In the genomic region with DNA sequence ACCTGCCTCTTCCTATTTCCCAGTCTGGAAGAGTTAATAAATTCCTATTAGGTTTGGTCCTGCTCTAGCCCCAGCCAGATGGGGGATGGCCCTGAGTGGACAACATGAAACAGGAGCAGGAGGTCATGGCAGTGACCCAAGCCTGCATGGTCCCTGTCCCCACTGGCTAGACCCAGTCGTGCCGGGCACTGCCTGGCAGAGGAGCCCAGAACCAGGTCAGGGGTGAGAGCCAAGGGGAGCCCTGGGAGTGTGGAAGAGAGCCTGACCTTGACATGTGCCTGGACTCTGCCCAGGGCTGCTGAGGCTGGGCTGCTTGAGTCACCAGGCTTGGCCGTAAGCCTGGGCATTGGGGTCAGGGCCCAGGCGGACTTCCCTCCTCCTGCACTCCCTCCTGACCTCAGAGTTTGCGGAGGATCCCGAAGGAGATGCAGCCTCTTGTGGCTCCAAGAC, we compare ENCODE assay signal across 14 cellular contexts. TPM values are rescaled to one million over a fixed set of nuclear protein-coding genes. Genes with fewer than 3 reads are reported as not detected.
DNase-seq lines count a peak whose midpoint lies in the region; ATAC-seq, FAIRE-seq and TF ChIP-seq lines count a peak whose summit lies in the region.
"Had no signal": no experiment of that assay in that cellular context is flagged by ENCODE, and none has a peak within 500 bp of the region (broad histone marks: within the 10 kb centered on the region; RNA-seq: fewer than 3 reads in every experiment).

No MANE protein-coding gene starts in this region.

- H3K9me3 Mint-ChIP-seq in chondrocyte (ENCODE audit: low read depth) = peaks cover 3% of the 10 kb centered on the region

- H3K27ac ChIP-seq in testis = no peak overlapping the region

- FAIRE-seq in H54 (lab: Jason Lieb, UNC) = peak; percentile 89
- FAIRE-seq: D721Med, GM12892 had no signal

- peaks cover 8% of the 10 kb centered on the region for H3K4me1 ChIP-seq in testis

- no peak overlapping the region for H3K4me3 ChIP-seq in testis

- TF ChIP-seq POLR2A in H54 (IDR thresholded peaks at IDR 0.05; ENCODE audit: low read depth, low read length) = no peak
- no peak for TF ChIP-seq POLR2A in testis (IDR thresholded peaks at IDR 0.05)

- H3K4me3 Mint-ChIP-seq in chondrocyte (ENCODE audit: unreplicated experiment) = no peak overlapping the region
- H3K4me3 Mint-ChIP-seq: activated CD8-positive, alpha-beta memory T cell treated with anti-CD3 and anti-CD28 coated beads, Interleukin-2, amount 10 ng/mL, durations not matched to agents 7 days and 5 days had no signal

- no peaks in the 10 kb centered on the region for H3K36me3 ChIP-seq in testis (ENCODE audit: low read depth, missing control alignments)

- no peaks in the 10 kb centered on the region for H3K4me1 Mint-ChIP-seq in chondrocyte (ENCODE audit: low read depth)

- H3K9me3 ChIP-seq in testis = no peaks in the 10 kb centered on the region

- TF ChIP-seq CTCF in chondrocyte (IDR thresholded peaks at IDR 0.05) (no peak), testis (IDR thresholded peaks at IDR 0.05) (no peak)

- 25% methylated on average over 6 of the region's 6 CpGs for WGBS in testis, 2 donors

- intact Hi-C loops in testis (cut with DNase I; ENCODE audit: low total_unique reads) = no loop called here

- no peaks in the 10 kb centered on the region for H3K36me3 Mint-ChIP-seq in chondrocyte (ENCODE audit: low read depth)

- no peak overlapping the region for H3K27ac Mint-ChIP-seq in chondrocyte (ENCODE audit: unreplicated experiment)
- H3K27ac Mint-ChIP-seq: activated CD8-positive, alpha-beta memory T cell treated with anti-CD3 and anti-CD28 coated beads, Interleukin-2, amount 10 ng/mL, durations not matched to agents 7 days and 5 days; T-helper 17 cell had no signal

- peaks cover 39% of the 10 kb centered on the region for H3K27me3 Mint-ChIP-seq in chondrocyte (ENCODE audit: low read depth)

- H3K27me3 ChIP-seq in testis = no peaks in the 10 kb centered on the region

- DNase-seq in H54 (ENCODE audit: insufficient read length, low spot score) (peak; percentile 100), chondrocyte (ENCODE audit: low spot score) (peak; percentile 76), kidney tubule cell (ENCODE audit: low spot score) (peak; percentile 68), testis (peak; percentile 90)
- DNase-seq in stimulated activated CD4-positive, alpha-beta T cell treated with anti-CD3 and anti-CD28 coated beads, Interleukin-2, amount 100 ng/mL, for 24 hours = no peak
- DNase-seq: activated CD8-positive, alpha-beta memory T cell treated with anti-CD3 and anti-CD28 coated beads, Interleukin-2, amount 10 ng/mL, durations not matched to agents 7 days and 5 days; NCI-H1930; T-helper 17 cell had no signal

- ATAC-seq in GM18517 (IDR thresholded peaks at IDR 0.05; ENCODE audit: unreplicated experiment) (no peak), GM21367 (IDR thresholded peaks at IDR 0.05; ENCODE audit: unreplicated experiment) (no peak), GM21717 (IDR thresholded peaks at IDR 0.05; ENCODE audit: unreplicated experiment) (no peak)
- ATAC-seq: activated CD8-positive, alpha-beta memory T cell treated with anti-CD3 and anti-CD28 coated beads, Interleukin-2, amount 10 ng/mL, durations not matched to agents 7 days and 5 days; T-helper 17 cell had no signal

RNA-seq across cellular contexts. Expression of a gene that starts 3.6 kb away (rescaled TPM):
- not detected in 3 replicates for total RNA-seq in chondrocyte
- 1 to 10 TPM in 1 of 2 donors, not detected in 1; 1.3 TPM for total RNA-seq in testis
- polyA plus RNA-seq in testis (ENCODE audit: insufficient read depth, low read depth, low replicate concordance) = not detected
- total RNA-seq: activated CD8-positive, alpha-beta memory T cell treated with anti-CD3 and anti-CD28 coated beads, Interleukin-2, amount 10 ng/mL, durations not matched to agents 7 days and 5 days; skeletal muscle tissue; T-helper 17 cell had no signal

RNA-seq across cellular contexts. Expression of a gene that starts 9.5 kb away (rescaled TPM):
- total RNA-seq in chondrocyte (not detected in 3 replicates), testis (1 to 10 TPM; 3.7 to 6.7 TPM)
- polyA plus RNA-seq in testis (ENCODE audit: insufficient read depth, low read depth, low replicate concordance) = 1.7 TPM
- total RNA-seq: activated CD8-positive, alpha-beta memory T cell treated with anti-CD3 and anti-CD28 coated beads, Interleukin-2, amount 10 ng/mL, durations not matched to agents 7 days and 5 days; skeletal muscle tissue had no signal

RNA-seq across cellular contexts. Expression of a gene that starts 35.1 kb away (rescaled TPM):
- total RNA-seq in chondrocyte (30.9 to 41.2 TPM (median 31.0 TPM) in 3 replicates), testis (10 to 100 TPM; 37.4 to 55.9 TPM)
- polyA plus RNA-seq in testis (ENCODE audit: insufficient read depth, low read depth, low replicate concordance) = 28.3 TPM

RNA-seq across cellular contexts. Expression of a gene that starts 37.5 kb away (rescaled TPM):
- total RNA-seq in chondrocyte (0.94 TPM in 1 of 3 replicates, not detected in the others), testis (not detected)
- polyA plus RNA-seq in testis (ENCODE audit: insufficient read depth, low read depth, low replicate concordance) = 2.6 TPM
- total RNA-seq: skeletal muscle tissue had no signal

Comparison
In these comparisons a context has a peak if more than half of its experiments do, and no peak if none do; other contexts are left out.
1. DNase-seq: peak in H54 (single experiment), chondrocyte (single experiment), kidney tubule cell (single experiment) and testis (single experiment); none in stimulated activated CD4-positive, alpha-beta T cell treated with anti-CD3 and anti-CD28 coated beads, Interleukin-2, amount 100 ng/mL, for 24 hours (0 of 2).